ENCODE assay signal across 13 cellular contexts in the genomic region with DNA sequence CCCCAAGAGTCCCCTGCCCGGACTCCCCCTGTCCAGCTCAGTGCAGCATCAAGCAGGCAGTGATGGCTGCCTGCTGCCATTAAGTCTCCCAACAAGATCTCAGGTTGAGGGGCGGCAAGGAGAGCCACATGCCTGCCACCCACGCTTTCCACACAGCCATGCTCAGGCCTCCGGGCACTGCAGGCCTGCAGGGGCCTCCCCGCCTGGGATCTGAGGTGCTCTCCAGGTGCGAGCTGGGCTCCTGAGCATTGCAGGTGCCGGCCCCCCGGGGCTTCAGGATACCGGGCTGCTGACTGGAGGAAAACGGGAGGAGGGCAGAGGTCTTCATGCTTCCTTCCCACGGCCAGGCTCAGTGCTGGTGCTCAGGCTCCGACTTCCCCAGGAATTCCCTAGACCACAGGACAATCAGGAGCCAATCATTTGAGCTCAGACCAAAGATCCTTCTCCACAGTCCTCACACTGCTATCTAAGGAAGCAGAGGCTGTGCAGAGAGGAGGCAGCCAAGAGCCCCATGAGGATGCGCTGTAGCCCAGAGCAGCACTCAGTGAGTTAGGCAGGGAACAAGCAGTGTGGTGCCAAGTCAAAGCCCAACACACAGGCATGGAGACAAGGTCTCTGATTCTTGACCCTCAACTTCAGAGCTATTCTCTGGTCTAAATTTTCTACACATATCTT. TPM values are rescaled to one million over a fixed set of nuclear protein-coding genes. Genes with fewer than 3 reads are reported as not detected.
A peak's percentile ranks its signal among the peaks of the same experiment; 100 is the strongest.
DNase-seq lines count a peak whose midpoint lies in the region; ATAC-seq and TF ChIP-seq lines count a peak whose summit lies in the region.
"Had no signal": no experiment of that assay in that cellular context is flagged by ENCODE, and none has a peak within 500 bp of the region (broad histone marks: within the 10 kb centered on the region; RNA-seq: fewer than 3 reads in every experiment).

No MANE protein-coding gene starts in this region.

- H3K36me3 ChIP-seq in CD8-positive, alpha-beta T cell (ENCODE audit: insufficient read depth, low read length) = peaks cover 7% of the 10 kb centered on the region
- peaks cover 33% of the 10 kb centered on the region for H3K36me3 ChIP-seq in HUES64 (ENCODE audit: insufficient read depth, low read length)

- no peak for TF ChIP-seq CTCF in CD8-positive, alpha-beta T cell (IDR thresholded peaks at IDR 0.05)
- TF ChIP-seq CTCF in chondrocyte (IDR thresholded peaks at IDR 0.05) = no peak

- peaks cover 4% of the 10 kb centered on the region for H3K4me1 Mint-ChIP-seq in CD8-positive, alpha-beta T cell (ENCODE audit: low read depth)
- peaks cover 12% of the 10 kb centered on the region for H3K4me1 Mint-ChIP-seq in chondrocyte (ENCODE audit: low read depth)
- H3K4me1 Mint-ChIP-seq in activated CD8-positive, alpha-beta T cell treated with anti-CD3 and anti-CD28 coated beads, Interleukin-2, amount 10 ng/mL, durations not matched to agents 7 days and 5 days (ENCODE audit: low read depth) = peaks cover 1% of the 10 kb centered on the region

- no peak overlapping the region for H3K27ac ChIP-seq in CD8-positive, alpha-beta T cell (ENCODE audit: low read depth, low read length)
- H3K27ac ChIP-seq in HUES64 (ENCODE audit: low read depth, low read length) = no peak overlapping the region
- H3K27ac ChIP-seq: suprapubic skin had no signal

- DNase-seq in CD8-positive, alpha-beta T cell = no peak
- no peak for DNase-seq in chondrocyte (ENCODE audit: low spot score)
- DNase-seq in left colon = no peak
- DNase-seq in activated CD8-positive, alpha-beta T cell treated with anti-CD3 and anti-CD28 coated beads, Interleukin-2, amount 10 ng/mL, durations not matched to agents 7 days and 5 days = no peak
- DNase-seq in SIG-M5 treated with dmso at 0.1 percent for 504 hours (lab: John Stamatoyannopoulos, UW; ENCODE audit: unreplicated experiment) = no peak
- DNase-seq in stimulated activated CD4-positive, alpha-beta T cell treated with anti-CD3 and anti-CD28 coated beads, Interleukin-1b, Interleukin-23, amount 100 ng/mL, for 48 hours = no peak
- DNase-seq: activated CD8-positive, alpha-beta T cell treated with anti-CD3 and anti-CD28 coated beads for 36 hours; COR-L47; NCI-H1694 treated with DMSO at 0.1 percent for 48 hours had no signal

- no peak overlapping the region for H3K4me3 ChIP-seq in CD8-positive, alpha-beta T cell (ENCODE audit: low read depth, low read length)
- H3K4me3 ChIP-seq in HUES64 (ENCODE audit: low read length) = no peak overlapping the region
- H3K4me3 ChIP-seq: suprapubic skin had no signal

- H3K9me3 ChIP-seq in CD8-positive, alpha-beta T cell (ENCODE audit: low read length) = no peaks in the 10 kb centered on the region
- H3K9me3 ChIP-seq in HUES64 (ENCODE audit: insufficient read depth, low read depth, low read length) = no peaks in the 10 kb centered on the region
- H3K9me3 ChIP-seq: suprapubic skin had no signal

- intact Hi-C loops in CD8-positive, alpha-beta T cell (cut with DNase I, micrococcal nuclease) = no loop called here
- intact Hi-C loops in left colon (cut with DNase I, micrococcal nuclease) = no loop called here

- 84% methylated on average over 13 of the region's 13 CpGs for WGBS in HUES64

- H3K27me3 ChIP-seq in CD8-positive, alpha-beta T cell (ENCODE audit: insufficient read depth, low read length) = no peaks in the 10 kb centered on the region
- H3K27me3 ChIP-seq in HUES64 (ENCODE audit: insufficient read depth, low read length) = no peaks in the 10 kb centered on the region
- H3K27me3 ChIP-seq: suprapubic skin had no signal

- peak overlapping the region; percentile 45 for H3K27ac Mint-ChIP-seq in CD8-positive, alpha-beta T cell
- H3K27ac Mint-ChIP-seq in chondrocyte (ENCODE audit: unreplicated experiment) = peak overlapping the region; percentile 51
- H3K27ac Mint-ChIP-seq in activated CD8-positive, alpha-beta T cell treated with anti-CD3 and anti-CD28 coated beads, Interleukin-2, amount 10 ng/mL, durations not matched to agents 7 days and 5 days = no peak overlapping the region
- H3K27ac Mint-ChIP-seq: T-helper 2 cell treated with Interferon-gamma antibody and Interleukin-4, amounts not matched to agents 5 μg/mL and 100 μg/mL, for 36 hours had no signal

- POLR2A ChIA-PET in CD8-positive, alpha-beta T cell (lab: Charles Lee) = no interaction called here
- POLR2A ChIA-PET in activated CD8-positive, alpha-beta T cell treated with anti-CD3 and anti-CD28 coated beads, Interleukin-2, amount 10 ng/mL, durations not matched to agents 7 days and 5 days (lab: Charles Lee) = no interaction called here

- ATAC-seq in CD8-positive, alpha-beta T cell = no peak
- ATAC-seq in left colon = peak; percentile 19
- no peak for ATAC-seq in activated CD8-positive, alpha-beta T cell treated with anti-CD3 and anti-CD28 coated beads, Interleukin-2, amount 10 ng/mL, durations not matched to agents 7 days and 5 days
- ATAC-seq in GM21390 (IDR thresholded peaks at IDR 0.05; ENCODE audit: unreplicated experiment) = no peak
- ATAC-seq: activated CD8-positive, alpha-beta T cell treated with anti-CD3 and anti-CD28 coated beads for 36 hours had no signal

- H3K9ac ChIP-seq in HUES64 (ENCODE audit: low read depth, low read length) = 0 out of 2 replicates have a peak overlapping the region, but pooled peaks have one; percentile 24

- no peaks in the 10 kb centered on the region for H3K9me3 Mint-ChIP-seq in CD8-positive, alpha-beta T cell
- no peaks in the 10 kb centered on the region for H3K9me3 Mint-ChIP-seq in chondrocyte (ENCODE audit: low read depth)
- no peaks in the 10 kb centered on the region for H3K9me3 Mint-ChIP-seq in activated CD8-positive, alpha-beta T cell treated with anti-CD3 and anti-CD28 coated beads, Interleukin-2, amount 10 ng/mL, durations not matched to agents 7 days and 5 days (ENCODE audit: insufficient read depth)
- H3K9me3 Mint-ChIP-seq: activated CD8-positive, alpha-beta T cell treated with anti-CD3 and anti-CD28 coated beads for 36 hours; T-helper 2 cell treated with Interferon-gamma antibody and Interleukin-4, amounts not matched to agents 5 μg/mL and 100 μg/mL, for 36 hours had no signal

- no peaks in the 10 kb centered on the region for H3K27me3 Mint-ChIP-seq in CD8-positive, alpha-beta T cell (ENCODE audit: low read depth)
- H3K27me3 Mint-ChIP-seq in chondrocyte (ENCODE audit: low read depth) = no peaks in the 10 kb centered on the region
- no peaks in the 10 kb centered on the region for H3K27me3 Mint-ChIP-seq in activated CD8-positive, alpha-beta T cell treated with anti-CD3 and anti-CD28 coated beads, Interleukin-2, amount 10 ng/mL, durations not matched to agents 7 days and 5 days (ENCODE audit: low read depth)
- H3K27me3 Mint-ChIP-seq: activated CD8-positive, alpha-beta T cell treated with anti-CD3 and anti-CD28 coated beads for 36 hours had no signal

- peaks cover 5% of the 10 kb centered on the region for H3K4me1 ChIP-seq in CD8-positive, alpha-beta T cell (ENCODE audit: insufficient read depth, low read length)
- 0 out of 2 replicates have a peak, but pooled peaks cover 4% of the 10 kb centered on the region for H3K4me1 ChIP-seq in HUES64 (ENCODE audit: insufficient read depth, low read length)

- H3K4me3 Mint-ChIP-seq in CD8-positive, alpha-beta T cell = no peak overlapping the region
- H3K4me3 Mint-ChIP-seq in chondrocyte (ENCODE audit: unreplicated experiment) = no peak overlapping the region
- no peak overlapping the region for H3K4me3 Mint-ChIP-seq in activated CD8-positive, alpha-beta T cell treated with anti-CD3 and anti-CD28 coated beads, Interleukin-2, amount 10 ng/mL, durations not matched to agents 7 days and 5 days
- H3K4me3 Mint-ChIP-seq: activated CD8-positive, alpha-beta T cell treated with anti-CD3 and anti-CD28 coated beads for 36 hours; T-helper 2 cell treated with Interferon-gamma antibody and Interleukin-4, amounts not matched to agents 5 μg/mL and 100 μg/mL, for 36 hours had no signal

- H3K36me3 Mint-ChIP-seq in CD8-positive, alpha-beta T cell = peaks cover 32% of the 10 kb centered on the region
- peaks cover 10% of the 10 kb centered on the region for H3K36me3 Mint-ChIP-seq in chondrocyte (ENCODE audit: low read depth)
- no peaks in the 10 kb centered on the region for H3K36me3 Mint-ChIP-seq in activated CD8-positive, alpha-beta T cell treated with anti-CD3 and anti-CD28 coated beads, Interleukin-2, amount 10 ng/mL, durations not matched to agents 7 days and 5 days (ENCODE audit: low read depth)

- CTCF ChIA-PET in CD8-positive, alpha-beta T cell (lab: Charles Lee) = interaction anchor here (1.2 kb wide), 1 partner anchor 98 kb away, joined by 6 read pairs; no protein-coding TSS in a partner anchor
- CTCF ChIA-PET in activated CD8-positive, alpha-beta T cell treated with anti-CD3 and anti-CD28 coated beads, Interleukin-2, amount 10 ng/mL, durations not matched to agents 7 days and 5 days (lab: Charles Lee) = interaction anchor here (3.8 kb wide), 1 partner anchor 98 kb away, joined by 16 read pairs; no protein-coding TSS in a partner anchor

RNA-seq across cellular contexts. Expression of a gene that starts 52.7 kb away (rescaled TPM):
- total RNA-seq in CD8-positive, alpha-beta T cell = 10 to 100 TPM; 35.2 to 39.2 TPM
- polyA plus RNA-seq in HUES64 (2013, experiment 1 of 2) = 30.3 TPM
- 30.3 TPM for polyA plus RNA-seq in HUES64 (2013, experiment 2 of 2)
- total RNA-seq in chondrocyte (130 to 171 TPM (median 170 TPM) in 3 replicates), left colon (100 to 1,000 TPM; 275 to 329 TPM)
- total RNA-seq in activated CD8-positive, alpha-beta T cell treated with anti-CD3 and anti-CD28 coated beads, Interleukin-2, amount 10 ng/mL, durations not matched to agents 7 days and 5 days = 10 to 100 TPM; 33.9 TPM
